24 cellular contexts compared by ENCODE assay signal in genomic region chr11:56152333-56152732, GRCh38. TPM values are rescaled to one million over a fixed set of nuclear protein-coding genes. Genes with fewer than 3 reads are reported as not detected.
"Had no signal": no experiment of that assay in that cellular context is flagged by ENCODE, and none has a peak within 500 bp of the region (broad histone marks: within the 10 kb centered on the region; RNA-seq: fewer than 3 reads in every experiment).

No MANE protein-coding gene starts in this region.

- H3K4me3 ChIP-seq: dorsolateral prefrontal cortex, heart left ventricle, lung, neural progenitor cell, pancreas, smooth muscle cell, stomach, thoracic aorta, transverse colon had no signal

- H3K27ac ChIP-seq: dorsolateral prefrontal cortex, heart left ventricle, neural progenitor cell, pancreas, stomach, thoracic aorta, transverse colon had no signal

- H2AFZ ChIP-seq: neural progenitor cell had no signal

- H3K4me2 ChIP-seq: neural progenitor cell, smooth muscle cell had no signal

- H3K9ac ChIP-seq: neural progenitor cell had no signal

- DNase-seq: cortex of kidney; dorsolateral prefrontal cortex; effector CD8-positive, alpha-beta T cell; heart left ventricle; hippocampal formation; left colon; left ventricle myocardium superior; mesenchymal stem cell; midbrain; nucleus accumbens; right cardiac atrium; stimulated activated CD4-positive, alpha-beta T cell treated with anti-CD3 and anti-CD28 coated beads, Interleukin-1b, Interleukin-23, amount 100 ng/mL, for 48 hours; stimulated activated CD4-positive, alpha-beta T cell treated with anti-CD3 and anti-CD28 coated beads, Interleukin-4, amount 100 ng/mL, for 24 hours; stimulated activated naive CD4-positive, alpha-beta T cell; stomach; substantia nigra; transverse colon had no signal

- H3K4me1 ChIP-seq: heart left ventricle, neural progenitor cell, pancreas, stomach, transverse colon had no signal

- H3K27me3 ChIP-seq: heart left ventricle, neural progenitor cell, pancreas, stomach, transverse colon had no signal

- H3K36me3 ChIP-seq: heart left ventricle, neural progenitor cell, pancreas, stomach, thoracic aorta, transverse colon had no signal

- H3K9me3 ChIP-seq: pancreas had no signal

RNA-seq across cellular contexts. Expression of gene OR8K5, which starts 7.8 kb away (rescaled TPM):
- polyA plus RNA-seq: fibroblast of lung, heart left ventricle, lung, pancreas, right cardiac atrium, smooth muscle cell, stomach, urinary bladder had no signal

RNA-seq across cellular contexts. Expression of gene OR8J3, which starts 12.3 kb away (rescaled TPM):
- polyA plus RNA-seq: fibroblast of lung, heart left ventricle, lung, pancreas, right cardiac atrium, smooth muscle cell, stomach, urinary bladder had no signal

RNA-seq across cellular contexts. Expression of gene OR5J2, which starts 24.1 kb away (rescaled TPM):
- polyA plus RNA-seq: fibroblast of lung, heart left ventricle, lung, pancreas, right cardiac atrium, smooth muscle cell, stomach, urinary bladder had no signal

RNA-seq across cellular contexts. Expression of gene OR8H3, which starts 30.2 kb away (rescaled TPM):
- polyA plus RNA-seq: fibroblast of lung, heart left ventricle, lung, pancreas, right cardiac atrium, smooth muscle cell, stomach, urinary bladder had no signal

RNA-seq across cellular contexts. Expression of gene OR8H2, which starts 48.8 kb away (rescaled TPM):
- polyA plus RNA-seq: fibroblast of lung, heart left ventricle, lung, pancreas, right cardiac atrium, smooth muscle cell, stomach, urinary bladder had no signal
